8 cellular contexts compared by ENCODE assay signal in genomic region chr20:59571591-59572314, GRCh38. TPM values are rescaled to one million over a fixed set of nuclear protein-coding genes. Genes with fewer than 3 reads are reported as not detected.
DNase-seq lines count a peak whose midpoint lies in the region; ATAC-seq and TF ChIP-seq lines count a peak whose summit lies in the region.

No MANE protein-coding gene starts in this region.

- H3K4me1 ChIP-seq in ascending aorta (no peaks in the 10 kb centered on the region), rectal smooth muscle tissue (ENCODE audit: control insufficient read depth, insufficient read depth, low read length) (no peaks in the 10 kb centered on the region), uterus (peaks cover 0 to under 1% of the 10 kb centered on the region in 2 donors)

- H3K9me3 Mint-ChIP-seq in IgD-negative memory B cell: peaks cover 0 to 3% (median 0%) of the 10 kb centered on the region in 3 donors
- H3K9me3 Mint-ChIP-seq in T-cell: no peaks in the 10 kb centered on the region

- peaks cover 15% of the 10 kb centered on the region for H3K27me3 Mint-ChIP-seq in IgD-negative memory B cell
- H3K27me3 Mint-ChIP-seq in T-cell: peaks cover 42 to 51% of the 10 kb centered on the region in 2 donors

- H3K4me3 Mint-ChIP-seq in IgD-negative memory B cell: peak overlapping the region in 3 of 4 donors; percentile 58 to 64 (median 60)
- H3K4me3 Mint-ChIP-seq in T-cell: peak overlapping the region; percentile 54 to 77 (median 56)

- H3K4me3 ChIP-seq in ascending aorta (peak overlapping the region; percentile 31 to 57), rectal smooth muscle tissue (ENCODE audit: low read length) (peak overlapping the region; percentile 67), uterus (peak overlapping the region in 1 of 2 donors; percentile 28)

- H3K27ac ChIP-seq in ascending aorta: no peak overlapping the region
- H3K27ac ChIP-seq in rectal smooth muscle tissue (ENCODE audit: low read depth, low read length): no peak overlapping the region
- peak overlapping the region; percentile 23 to 46 for H3K27ac ChIP-seq in uterus

- no peak overlapping the region for H3K27ac Mint-ChIP-seq in IgD-negative memory B cell
- peak overlapping the region in 1 of 2 donors; percentile 12 for H3K27ac Mint-ChIP-seq in T-cell

- no peaks in the 10 kb centered on the region for H3K9me3 ChIP-seq in ascending aorta
- no peaks in the 10 kb centered on the region for H3K9me3 ChIP-seq in uterus

- TF ChIP-seq POLR2A in uterus (IDR thresholded peaks at IDR 0.05): no peak

- TF ChIP-seq CTCF in ascending aorta (IDR thresholded peaks at IDR 0.05): peak; percentile 58 to 93 (median 88)
- peak; percentile 68 to 91 (median 82) for TF ChIP-seq CTCF in uterus (IDR thresholded peaks at IDR 0.05)

- H3K4me1 Mint-ChIP-seq in IgD-negative memory B cell (peaks cover 0 to 2% (median 0%) of the 10 kb centered on the region in 3 donors), T-cell (peaks cover 6 to 15% (median 10%) of the 10 kb centered on the region in 3 donors)

- peaks cover 6% of the 10 kb centered on the region for H3K27me3 ChIP-seq in ascending aorta
- peaks cover 18% of the 10 kb centered on the region for H3K27me3 ChIP-seq in rectal smooth muscle tissue (ENCODE audit: control insufficient read depth, insufficient read depth, low read length)
- H3K27me3 ChIP-seq in uterus: peaks cover 0 to 10% of the 10 kb centered on the region in 2 donors

- CTCF ChIA-PET in T-cell (lab: Charles Lee): interaction anchor here (0.6 to 1.5 kb wide), 5 partner anchors 11 to 30 kb away, joined by 3 to 6 read pairs (median 3); no protein-coding TSS in a partner anchor

- ATAC-seq in GM18519 (IDR thresholded peaks at IDR 0.05; ENCODE audit: low FRiP score, unreplicated experiment) (peak; percentile 46), T-cell (replicated peaks in 1 of 4) (peak; percentile 53 to 74 (median 69))

- no peaks in the 10 kb centered on the region for H3K36me3 ChIP-seq in ascending aorta
- H3K36me3 ChIP-seq in rectal smooth muscle tissue (ENCODE audit: control insufficient read depth, insufficient read depth, low read length): no peaks in the 10 kb centered on the region
- H3K36me3 ChIP-seq in uterus: no peaks in the 10 kb centered on the region

- POLR2A ChIA-PET in T-cell (lab: Charles Lee): no interaction called here

- DNase-seq in AG08395 (ENCODE audit: low spot score): peak; percentile 88
- peak in 31 of 34 experiments; percentile 18 to 61 (median 40) for DNase-seq in T-cell
- DNase-seq in ascending aorta (ENCODE audit: low spot score in 2 of 2): peak in 1 of 2 donors; percentile 64
- DNase-seq in hippocampal formation (lab: John Stamatoyannopoulos, UW): peak; percentile 53 to 69
- peak; percentile 32 to 62 for DNase-seq in uterus

- H3K36me3 Mint-ChIP-seq in IgD-negative memory B cell: no peaks in the 10 kb centered on the region
- no peaks in the 10 kb centered on the region for H3K36me3 Mint-ChIP-seq in T-cell

- intact Hi-C loops in ascending aorta (cut with DNase I) (loop anchor here (2.0 kb wide), 1 partner anchor 179 kb away; no protein-coding TSS in a partner anchor), uterus (cut with DNase I; ENCODE audit: low total_unique reads) (no loop called here)

- no peak overlapping the region for H3K9ac ChIP-seq in rectal smooth muscle tissue (ENCODE audit: low read length)

RNA-seq across cellular contexts. Expression of gene PHACTR3, which starts 32.6 kb away (rescaled TPM):
- polyA plus RNA-seq in IgD-negative memory B cell: not detected
- total RNA-seq in T-cell (not detected), ascending aorta (not detected), uterus (1 to 10 TPM in 1 of 4 donors, under 1 TPM in 3; 0.26 to 3.2 (median 0.57) TPM)

Comparison
In these comparisons a context has a peak if more than half of its experiments do, and no peak if none do; other contexts are left out.
1. H3K27ac ChIP-seq: peak in uterus (2 of 2); none in ascending aorta (0 of 2) and rectal smooth muscle tissue (single experiment).